In the genomic region with DNA sequence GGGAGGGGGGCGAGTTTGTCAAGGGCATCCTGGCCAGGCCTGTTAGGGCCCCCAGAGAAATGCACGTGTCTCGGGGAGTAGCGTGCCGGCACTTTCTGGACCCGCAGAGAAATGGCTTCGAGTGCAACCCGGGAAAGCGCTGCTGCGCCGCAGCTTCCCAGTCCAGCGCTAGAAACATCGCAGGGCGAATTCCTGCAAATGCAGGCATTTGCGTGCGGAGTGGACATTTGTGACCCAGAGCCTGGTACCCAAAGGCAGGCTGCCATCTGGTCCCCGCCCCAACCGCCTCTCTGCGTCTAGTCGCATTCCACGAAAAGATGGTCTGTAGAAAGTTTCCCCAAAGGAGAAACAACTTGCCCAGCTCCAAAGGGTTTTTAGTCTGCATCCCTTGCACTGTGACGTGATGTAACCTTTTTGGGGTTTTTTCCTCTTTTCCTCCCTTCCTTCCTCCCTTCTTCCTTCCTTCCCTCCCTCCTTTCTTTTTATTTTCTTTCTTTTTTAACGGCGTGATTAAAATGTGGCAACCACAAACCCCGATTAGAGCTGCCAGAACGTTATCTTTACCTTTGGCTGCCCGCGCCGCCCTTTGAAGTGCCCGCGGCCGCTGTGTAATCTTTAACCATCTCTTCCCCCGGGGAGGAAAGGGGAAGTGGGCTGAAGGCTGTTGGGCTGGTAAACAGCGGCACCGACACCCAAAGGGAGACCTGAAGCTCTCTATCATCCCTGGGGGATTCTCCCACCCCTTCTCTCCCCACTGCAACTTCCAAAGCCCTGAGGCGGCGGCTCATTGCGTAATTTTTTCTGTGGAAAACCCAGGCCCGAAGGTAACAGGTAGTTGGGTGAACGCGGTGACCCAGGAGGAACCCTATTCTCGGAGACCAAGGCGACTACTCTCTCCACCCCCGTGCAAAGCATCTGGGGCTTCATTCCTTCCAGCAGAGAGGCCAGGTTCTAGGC, we compare ENCODE assay signal across 9 cellular contexts. TPM values are rescaled to one million over a fixed set of nuclear protein-coding genes. Genes with fewer than 3 reads are reported as not detected.
A peak's percentile ranks its signal among the peaks of the same experiment; 100 is the strongest.
DNase-seq lines count a peak whose midpoint lies in the region; ATAC-seq and TF ChIP-seq lines count a peak whose summit lies in the region.
"Had no signal": no experiment of that assay in that cellular context is flagged by ENCODE, and none has a peak within 500 bp of the region (broad histone marks: within the 10 kb centered on the region; RNA-seq: fewer than 3 reads in every experiment).

No MANE protein-coding gene starts in this region.

- H3K36me3 Mint-ChIP-seq in activated naive CD4-positive, alpha-beta T cell treated with anti-CD3 and anti-CD28 coated beads, Interleukin-2, amount 50 U/mL, for 24 hours = peaks cover 1% of the 10 kb centered on the region
- no peaks in the 10 kb centered on the region for H3K36me3 Mint-ChIP-seq in activated naive CD8-positive, alpha-beta T cell treated with anti-CD3 and anti-CD28 coated beads, Interleukin-2, amount 10 ng/mL, durations not matched to agents 7 days and 5 days
- peaks cover 6% of the 10 kb centered on the region for H3K36me3 Mint-ChIP-seq in stimulated activated naive CD8-positive, alpha-beta T cell treated with anti-CD3 and anti-CD28 coated beads, Interleukin-15, Interleukin-2, amounts not matched to agents 100 ng/mL and 50 ng/mL, for 24 hours (ENCODE audit: low read depth)

- H3K27me3 Mint-ChIP-seq in activated naive CD4-positive, alpha-beta T cell treated with anti-CD3 and anti-CD28 coated beads, Interleukin-2, amount 50 U/mL, for 24 hours = peaks cover 52% of the 10 kb centered on the region
- peaks cover 61% of the 10 kb centered on the region for H3K27me3 Mint-ChIP-seq in activated naive CD8-positive, alpha-beta T cell treated with anti-CD3 and anti-CD28 coated beads, Interleukin-2, amount 10 ng/mL, durations not matched to agents 7 days and 5 days
- peaks cover 77% of the 10 kb centered on the region for H3K27me3 Mint-ChIP-seq in stimulated activated naive CD8-positive, alpha-beta T cell treated with anti-CD3 and anti-CD28 coated beads, Interleukin-15, Interleukin-2, amounts not matched to agents 100 ng/mL and 50 ng/mL, for 24 hours

- H3K27ac ChIP-seq in layer of hippocampus (ENCODE audit: low read depth, low read length) = peak overlapping the region; percentile 19
- H3K27ac ChIP-seq in gastroesophageal sphincter = no peak overlapping the region

- WGBS in gastroesophageal sphincter (ENCODE audit: low coverage in 1 of 2), 2 donors = 0 to 3% methylated on average over 3 to 19 of the region's 44 CpGs

- POLR2A ChIA-PET in activated naive CD8-positive, alpha-beta T cell treated with anti-CD3 and anti-CD28 coated beads, Interleukin-2, amount 10 ng/mL, durations not matched to agents 7 days and 5 days (lab: Charles Lee) = no interaction called here

- no peak overlapping the region for H3K27ac Mint-ChIP-seq in activated naive CD4-positive, alpha-beta T cell treated with anti-CD3 and anti-CD28 coated beads, Interleukin-2, amount 50 U/mL, for 24 hours
- H3K27ac Mint-ChIP-seq in activated naive CD8-positive, alpha-beta T cell treated with anti-CD3 and anti-CD28 coated beads, Interleukin-2, amount 10 ng/mL, durations not matched to agents 7 days and 5 days = no peak overlapping the region
- H3K27ac Mint-ChIP-seq in stimulated activated naive CD8-positive, alpha-beta T cell treated with anti-CD3 and anti-CD28 coated beads, Interleukin-15, Interleukin-2, amounts not matched to agents 100 ng/mL and 50 ng/mL, for 24 hours = no peak overlapping the region
- H3K27ac Mint-ChIP-seq: activated naive CD4-positive, alpha-beta T cell treated with anti-CD3 and anti-CD28 coated beads, Interleukin-2, amount 50 U/mL, for 72 hours had no signal

- peaks cover 7% of the 10 kb centered on the region for H3K9me3 Mint-ChIP-seq in activated naive CD4-positive, alpha-beta T cell treated with anti-CD3 and anti-CD28 coated beads, Interleukin-2, amount 50 U/mL, for 24 hours
- peaks cover 14% of the 10 kb centered on the region for H3K9me3 Mint-ChIP-seq in activated naive CD8-positive, alpha-beta T cell treated with anti-CD3 and anti-CD28 coated beads, Interleukin-2, amount 10 ng/mL, durations not matched to agents 7 days and 5 days
- H3K9me3 Mint-ChIP-seq in stimulated activated naive CD8-positive, alpha-beta T cell treated with anti-CD3 and anti-CD28 coated beads, Interleukin-15, Interleukin-2, amounts not matched to agents 100 ng/mL and 50 ng/mL, for 24 hours = peaks cover 14% of the 10 kb centered on the region

- H3K27me3 ChIP-seq in layer of hippocampus (ENCODE audit: control insufficient read depth, insufficient read depth, low read length) (peaks cover 2% of the 10 kb centered on the region), gastroesophageal sphincter (peaks cover 65% of the 10 kb centered on the region)

- no peaks in the 10 kb centered on the region for H3K36me3 ChIP-seq in gastroesophageal sphincter

- H3K4me1 ChIP-seq in gastroesophageal sphincter = peaks cover 0 to 26% (median 0%) of the 10 kb centered on the region in 3 donors

- no peak for TF ChIP-seq EP300 in gastroesophageal sphincter (IDR thresholded peaks at IDR 0.05)

- no peak for TF ChIP-seq POLR2A in gastroesophageal sphincter (IDR thresholded peaks at IDR 0.05)

- H3K4me1 Mint-ChIP-seq in activated naive CD4-positive, alpha-beta T cell treated with anti-CD3 and anti-CD28 coated beads, Interleukin-2, amount 50 U/mL, for 24 hours = peaks cover 18% of the 10 kb centered on the region
- peaks cover 18% of the 10 kb centered on the region for H3K4me1 Mint-ChIP-seq in activated naive CD8-positive, alpha-beta T cell treated with anti-CD3 and anti-CD28 coated beads, Interleukin-2, amount 10 ng/mL, durations not matched to agents 7 days and 5 days
- H3K4me1 Mint-ChIP-seq in stimulated activated naive CD8-positive, alpha-beta T cell treated with anti-CD3 and anti-CD28 coated beads, Interleukin-15, Interleukin-2, amounts not matched to agents 100 ng/mL and 50 ng/mL, for 24 hours (ENCODE audit: low read depth) = peaks cover 23% of the 10 kb centered on the region

- TF ChIP-seq CTCF in gastroesophageal sphincter (IDR thresholded peaks at IDR 0.05) = no peak

- H3K4me3 Mint-ChIP-seq in activated naive CD4-positive, alpha-beta T cell treated with anti-CD3 and anti-CD28 coated beads, Interleukin-2, amount 50 U/mL, for 24 hours = peak overlapping the region; percentile 77
- peak overlapping the region; percentile 66 for H3K4me3 Mint-ChIP-seq in activated naive CD8-positive, alpha-beta T cell treated with anti-CD3 and anti-CD28 coated beads, Interleukin-2, amount 10 ng/mL, durations not matched to agents 7 days and 5 days
- peak overlapping the region; percentile 71 for H3K4me3 Mint-ChIP-seq in stimulated activated naive CD8-positive, alpha-beta T cell treated with anti-CD3 and anti-CD28 coated beads, Interleukin-15, Interleukin-2, amounts not matched to agents 100 ng/mL and 50 ng/mL, for 24 hours

- peak; percentile 71 for ATAC-seq in HG03432 (IDR thresholded peaks at IDR 0.05; ENCODE audit: unreplicated experiment)
- no peak for ATAC-seq in activated naive CD8-positive, alpha-beta T cell treated with anti-CD3 and anti-CD28 coated beads, Interleukin-2, amount 10 ng/mL, durations not matched to agents 7 days and 5 days (ENCODE audit: low read depth)
- no peak for ATAC-seq in gastroesophageal sphincter

- no peak for DNase-seq in activated naive CD4-positive, alpha-beta T cell treated with anti-CD3 and anti-CD28 coated beads, Interleukin-2, amount 50 U/mL, for 16 hours
- no peak for DNase-seq in activated naive CD8-positive, alpha-beta T cell treated with anti-CD3 and anti-CD28 coated beads, Interleukin-2, amount 10 ng/mL, durations not matched to agents 7 days and 5 days
- no peak for DNase-seq in ureter (ENCODE audit: low spot score)

- peak overlapping the region in 1 of 2 donors; percentile 48 for H3K4me3 ChIP-seq in gastroesophageal sphincter

- peaks cover 0 to 13% (median 0%) of the 10 kb centered on the region in 3 donors for H3K9me3 ChIP-seq in gastroesophageal sphincter

RNA-seq across cellular contexts. Expression of a gene that starts 1.1 kb away (rescaled TPM):
- total RNA-seq in activated naive CD8-positive, alpha-beta T cell treated with anti-CD3 and anti-CD28 coated beads, Interleukin-2, amount 10 ng/mL, durations not matched to agents 7 days and 5 days = not detected
- total RNA-seq in ureter (1.6 TPM), gastroesophageal sphincter (under 1 TPM in 3 of 4 donors, not detected in 1; 0.12 to 0.47 (median 0.40) TPM)
- total RNA-seq: activated naive CD4-positive, alpha-beta T cell treated with anti-CD3 and anti-CD28 coated beads, Interleukin-2, amount 50 U/mL, for 72 hours had no signal
